10 cellular contexts compared by ENCODE assay signal in genomic region chr4:102623622-102624021, GRCh38.
DNase-seq lines count a peak whose midpoint lies in the region; ATAC-seq, FAIRE-seq and TF ChIP-seq lines count a peak whose summit lies in the region.
"Had no signal": no experiment of that assay in that cellular context is flagged by ENCODE, and none has a peak within 500 bp of the region (broad histone marks: within the 10 kb centered on the region; RNA-seq: fewer than 3 reads in every experiment).

No MANE protein-coding gene starts in this region.

- H3K27me3 Mint-ChIP-seq in T-cell (no peaks in the 10 kb centered on the region), immature natural killer cell (ENCODE audit: low read depth in 3 of 3) (peaks cover 0 to 5% (median 2%) of the 10 kb centered on the region in 3 donors)
- H3K27me3 Mint-ChIP-seq: activated B cell treated with CpG ODN at 0.5 μM for 24 hours had no signal

- H3K9me3 Mint-ChIP-seq in T-cell, result no peaks in the 10 kb centered on the region
- H3K9me3 Mint-ChIP-seq in immature natural killer cell, result no peaks in the 10 kb centered on the region

- H3K4me1 Mint-ChIP-seq in T-cell (peaks cover 63 to 69% (median 68%) of the 10 kb centered on the region in 3 donors), immature natural killer cell (peaks cover 4 to 11% of the 10 kb centered on the region in 2 donors)

- CTCF ChIA-PET in T-cell (lab: Charles Lee), result interaction anchor here (1.1 to 1.4 kb wide), 3 partner anchors 37 to 384 kb away, joined by 3 read pairs; no protein-coding TSS in a partner anchor

- FAIRE-seq in GM12891 (lab: Jason Lieb, UNC), result no peak

- no peak overlapping the region for H3K4me3 ChIP-seq in HFF-Myc (replicated peaks; ENCODE audit: low read depth, low read length)
- H3K4me3 ChIP-seq: dorsolateral prefrontal cortex had no signal

- in situ Hi-C loops in Caki2 (cut with HindIII; ENCODE audit: low pct_unique_long_range_greater_than_20kb, low sequenced_read_pairs), result loop anchor here (25.0 kb wide), 1 partner anchor 389 kb away; the partner anchor contains the start of gene SLC9B1

- POLR2A ChIA-PET in T-cell (lab: Charles Lee), result no interaction called here

- H3K27ac Mint-ChIP-seq in T-cell, result peak overlapping the region; percentile 6 to 68
- H3K27ac Mint-ChIP-seq in immature natural killer cell, result no peak overlapping the region
- H3K27ac Mint-ChIP-seq: activated B cell treated with CpG ODN at 0.5 μM for 24 hours had no signal

- DNase-seq in Caki2 (ENCODE audit: low read depth) (peak; percentile 35), HFF-Myc (ENCODE audit: extremely low read depth, low read depth) (peak; percentile 56), T-cell (no peak), iris pigment epithelial cell (ENCODE audit: low read depth) (peak; percentile 53), immature natural killer cell (no peak), NCI-H2171 (lab: John Stamatoyannopoulos, UW) (no peak), GM12891 (ENCODE audit: insufficient read length, low spot score) (no peak)
- DNase-seq: activated B cell treated with CpG ODN at 0.5 μM for 24 hours had no signal

- H3K4me3 Mint-ChIP-seq in T-cell (no peak overlapping the region), immature natural killer cell (no peak overlapping the region)
- H3K4me3 Mint-ChIP-seq: activated B cell treated with CpG ODN at 0.5 μM for 24 hours had no signal

- peak; percentile 50 for TF ChIP-seq CTCF in HFF-Myc (IDR thresholded peaks at IDR 0.05; ENCODE audit: low read depth, low read length, missing control alignments)

- no peak for ATAC-seq in T-cell (replicated peaks in 1 of 4)
- no peak for ATAC-seq in HG03520 (IDR thresholded peaks at IDR 0.05; ENCODE audit: unreplicated experiment)

- TF ChIP-seq POLR2A in GM12891 (IDR thresholded peaks at IDR 0.05; ENCODE audit: low read depth, low read length), result no peak

- peaks cover under 1% of the 10 kb centered on the region for H3K36me3 Mint-ChIP-seq in T-cell
- H3K36me3 Mint-ChIP-seq in immature natural killer cell, result no peaks in the 10 kb centered on the region

TF ChIP-seq in GM12891, 5 proteins besides CTCF, POLR2A, EP300 and RAD21:
- TF ChIP-seq POLR2AphosphoS5 (IDR thresholded peaks at IDR 0.05; ENCODE audit: low read depth, low read length) (no peak), SPI1 (IDR thresholded peaks at IDR 0.05; ENCODE audit: low read depth, low read length) (no peak), TAF1 (IDR thresholded peaks at IDR 0.05; ENCODE audit: low read depth, low read length) (no peak), POU2F2 (IDR thresholded peaks at IDR 0.05; ENCODE audit: low read depth, low read length) (no peak), PAX5 (IDR thresholded peaks at IDR 0.05; ENCODE audit: insufficient read depth, low read length, severe bottlenecking) (no peak)

Comparison
In these comparisons a context has a peak if more than half of its experiments do, and no peak if none do; other contexts are left out.
1. DNase-seq: peak in Caki2 (single experiment), HFF-Myc (single experiment) and iris pigment epithelial cell (single experiment); none in T-cell (0 of 34), immature natural killer cell (0 of 3), NCI-H2171 (single experiment) and GM12891 (single experiment).
2. H3K27ac Mint-ChIP-seq: peak in T-cell (2 of 2); none in immature natural killer cell (0 of 6).